24 cellular contexts compared by ENCODE assay signal in genomic region chr2:150885236-150885635, GRCh38.
"Had no signal": no experiment of that assay in that cellular context is flagged by ENCODE, and none has a peak within 500 bp of the region (broad histone marks: within the 10 kb centered on the region; RNA-seq: fewer than 3 reads in every experiment).

No MANE protein-coding gene starts in this region.

- H3K27me3 Mint-ChIP-seq: natural killer cell treated with Interleukin-12 subunit alpha and Interleukin-12 subunit beta and Interleukin-15 and Interleukin-18, amount 100 ng/mL, for 72 hours; T-helper 17 cell had no signal

- H3K4me1 ChIP-seq: left ventricle myocardium inferior, right atrium auricular region, vagina had no signal

- H3K4me1 Mint-ChIP-seq: T-helper 17 cell, WTC11 had no signal

- H3K9me3 ChIP-seq: left ventricle myocardium inferior, mucosa of descending colon, right atrium auricular region, thoracic aorta, vagina had no signal

- H3K27ac ChIP-seq: left ventricle myocardium inferior, right atrium auricular region, thoracic aorta, vagina had no signal

- H3K27ac Mint-ChIP-seq: activated CD8-positive, alpha-beta T cell treated with anti-CD3 and anti-CD28 coated beads, Interleukin-2, amount 10 ng/mL, durations not matched to agents 7 days and 5 days; activated naive CD8-positive, alpha-beta T cell; activated T-cell treated with anti-CD3 and anti-CD28 coated beads, Interleukin-2, amount 50 U/mL, for 72 hours; effector memory CD8-positive, alpha-beta T cell; natural killer cell treated with Interleukin-12 subunit alpha and Interleukin-12 subunit beta and Interleukin-15 and Interleukin-18, amount 100 ng/mL, for 72 hours; T-helper 17 cell; WTC11 had no signal

- DNase-seq: activated CD8-positive, alpha-beta T cell treated with anti-CD3 and anti-CD28 coated beads, Interleukin-2, amount 10 ng/mL, durations not matched to agents 7 days and 5 days; activated naive CD4-positive, alpha-beta T cell; activated T-cell treated with anti-CD3 and anti-CD28 coated beads for 4 hours; activated T-cell treated with anti-CD3 and anti-CD28 coated beads, Interleukin-2, amount 50 U/mL, for 72 hours; aorta; caudate nucleus; cortex of kidney; effector memory CD8-positive, alpha-beta T cell; foreskin melanocyte; left ventricle myocardium inferior; mucosa of descending colon; stimulated activated CD4-positive, alpha-beta T cell treated with anti-CD3 and anti-CD28 coated beads, Interleukin-12 subunit alpha, Interleukin-12 subunit beta, amount 100 ng/mL, for 4 hours; stimulated activated CD4-positive, alpha-beta T cell treated with anti-CD3 and anti-CD28 coated beads, Interleukin-4, amount 100 ng/mL, for 1 hour; stimulated activated naive CD8-positive, alpha-beta T cell treated with anti-CD3 and anti-CD28 coated beads, Interleukin-15, Interleukin-2, amounts not matched to agents 100 U/mL and 50 U/mL, for 24 hours; T-helper 17 cell; T1000; trophoblast cell had no signal

- H3K36me3 Mint-ChIP-seq: activated naive CD8-positive, alpha-beta T cell; brain; natural killer cell treated with Interleukin-12 subunit alpha and Interleukin-12 subunit beta and Interleukin-15 and Interleukin-18, amount 100 ng/mL, for 72 hours had no signal

- ATAC-seq: activated CD8-positive, alpha-beta T cell treated with anti-CD3 and anti-CD28 coated beads, Interleukin-2, amount 10 ng/mL, durations not matched to agents 7 days and 5 days; activated T-cell treated with anti-CD3 and anti-CD28 coated beads, Interleukin-2, amount 50 U/mL, for 72 hours; effector memory CD8-positive, alpha-beta T cell; mucosa of descending colon; natural killer cell treated with Interleukin-12 subunit alpha and Interleukin-12 subunit beta and Interleukin-15 and Interleukin-18, amount 100 ng/mL, for 72 hours; stimulated activated naive CD8-positive, alpha-beta T cell treated with anti-CD3 and anti-CD28 coated beads, Interleukin-15, Interleukin-2, amounts not matched to agents 100 U/mL and 50 U/mL, for 24 hours; T-helper 17 cell; WTC11 had no signal

- H3K4me3 Mint-ChIP-seq: activated CD8-positive, alpha-beta T cell treated with anti-CD3 and anti-CD28 coated beads, Interleukin-2, amount 10 ng/mL, durations not matched to agents 7 days and 5 days; activated naive CD8-positive, alpha-beta T cell; activated T-cell treated with anti-CD3 and anti-CD28 coated beads, Interleukin-2, amount 50 U/mL, for 72 hours; brain; effector memory CD8-positive, alpha-beta T cell; natural killer cell treated with Interleukin-12 subunit alpha and Interleukin-12 subunit beta and Interleukin-15 and Interleukin-18, amount 100 ng/mL, for 72 hours; T-helper 17 cell; WTC11 had no signal

- H3K27me3 ChIP-seq: right atrium auricular region, vagina had no signal

- H3K36me3 ChIP-seq: left ventricle myocardium inferior, right atrium auricular region, thoracic aorta, vagina had no signal

- H3K4me3 ChIP-seq: left ventricle myocardium inferior, mucosa of descending colon, right atrium auricular region, thoracic aorta, vagina had no signal
